ENCODE assay signal across 7 cellular contexts in the genomic region with DNA sequence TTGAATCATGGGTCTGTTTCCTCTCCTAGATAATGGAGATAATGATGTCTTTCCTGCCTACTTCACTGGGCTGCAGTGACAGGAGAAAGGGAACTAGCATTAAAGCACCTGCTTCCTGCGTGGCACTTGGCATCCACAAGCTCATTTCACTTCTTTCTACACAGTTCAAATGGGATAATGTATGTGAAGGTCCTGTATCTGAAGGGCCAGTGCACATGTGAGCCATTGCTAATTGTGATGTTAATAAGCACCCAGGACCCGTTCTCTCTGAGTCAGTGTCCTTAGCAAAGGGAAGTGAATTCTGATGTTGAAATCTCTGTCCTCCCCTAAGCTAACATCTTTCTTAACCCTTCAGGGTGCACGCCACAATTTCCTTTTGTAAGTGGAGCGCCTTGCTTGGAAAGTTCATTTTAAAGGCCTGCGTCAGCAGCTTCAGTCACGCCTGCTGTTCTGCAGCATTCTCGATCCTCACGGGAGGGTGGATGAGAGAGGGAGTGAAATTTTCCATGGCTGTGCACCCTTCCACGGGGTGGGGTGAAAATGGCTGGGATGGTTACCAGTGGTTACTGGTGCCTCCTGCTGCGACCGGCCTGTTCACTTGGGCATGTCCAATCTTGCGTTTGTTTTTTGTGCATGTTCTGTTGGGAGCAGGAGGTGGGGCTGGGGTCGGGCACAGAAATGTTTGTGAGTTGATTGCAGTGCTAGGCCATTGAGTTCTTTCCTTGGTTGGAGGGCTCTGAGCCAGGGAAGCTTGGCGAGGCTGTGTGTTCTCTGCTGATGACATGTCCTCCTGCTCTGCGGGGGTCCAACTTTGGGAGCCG.
DNase-seq lines count a peak whose midpoint lies in the region; ATAC-seq and TF ChIP-seq lines count a peak whose summit lies in the region.

No MANE protein-coding gene starts in this region.

- H3K36me3 ChIP-seq in parathyroid adenoma (ENCODE audit: control insufficient read depth, insufficient read depth, low read length) = no peaks in the 10 kb centered on the region

- H2AFZ ChIP-seq in parathyroid adenoma = peak overlapping the region; percentile 65

- no peak for ATAC-seq in HG03097 (IDR thresholded peaks at IDR 0.05; ENCODE audit: low FRiP score, unreplicated experiment)
- ATAC-seq in GM21526 (IDR thresholded peaks at IDR 0.05; ENCODE audit: low FRiP score, unreplicated experiment) = no peak
- no peak for ATAC-seq in GM18873 (IDR thresholded peaks at IDR 0.05; ENCODE audit: low FRiP score, unreplicated experiment)

- H3K27ac ChIP-seq in parathyroid adenoma = peak overlapping the region; percentile 86

- peaks cover 68% of the 10 kb centered on the region for H3K79me2 ChIP-seq in parathyroid adenoma

- H3K4me3 ChIP-seq in parathyroid adenoma (ENCODE audit: low read depth, low read length) = no peak overlapping the region

- DNase-seq in HPDE6-E6E7 (ENCODE audit: extremely low spot score) (peak; percentile 87), SIG-M5 (lab: John Stamatoyannopoulos, UW) (peak; percentile 87), fibroblast of the conjunctiva (ENCODE audit: low read depth) (peak; percentile 20)

- H3K9me3 ChIP-seq in parathyroid adenoma (ENCODE audit: control insufficient read depth, low read length) = no peaks in the 10 kb centered on the region

- H3K4me1 ChIP-seq in parathyroid adenoma = peaks cover 48% of the 10 kb centered on the region

- H3K9ac ChIP-seq in parathyroid adenoma = no peak overlapping the region

- no peak for TF ChIP-seq CTCF in parathyroid adenoma (IDR thresholded peaks at IDR 0.05)

- H3K4me2 ChIP-seq in parathyroid adenoma (ENCODE audit: low read length) = peak overlapping the region; percentile 43

- no peaks in the 10 kb centered on the region for H3K27me3 ChIP-seq in parathyroid adenoma (ENCODE audit: control insufficient read depth, insufficient read depth, low read length)

Comparison
In these comparisons a context has a peak if more than half of its experiments do, and no peak if none do; other contexts are left out.
1. DNase-seq: peak in every context shown above with its lines; median percentile 87 in HPDE6-E6E7; 87 in SIG-M5; 20 in fibroblast of the conjunctiva.